In the genomic region with DNA sequence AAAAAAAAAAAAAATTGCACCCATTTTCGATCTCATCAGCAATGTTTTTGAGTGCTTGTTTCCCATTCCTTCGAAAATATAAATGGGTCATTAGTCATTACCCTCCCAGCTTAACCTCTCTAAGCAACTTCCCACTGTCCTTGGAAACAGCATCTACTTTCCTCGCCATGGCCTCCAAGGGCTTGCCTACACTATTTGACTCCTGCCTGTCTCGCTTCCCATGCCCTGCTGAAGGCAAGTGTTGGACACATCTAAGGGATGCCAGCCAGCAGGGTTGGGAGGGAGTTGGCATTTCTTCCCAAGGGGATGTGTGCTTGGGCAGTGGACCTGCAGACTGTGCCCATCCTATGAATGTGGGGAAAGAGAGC, we compare ENCODE assay signal across 1 cellular context.
TF ChIP-seq lines count a peak whose summit lies in the region.

No MANE protein-coding gene starts in this region.

TF ChIP-seq in GM12878, 131 proteins besides CTCF, POLR2A, EP300 and RAD21:
- TF ChIP-seq RFX5 (IDR thresholded peaks at IDR 0.05; ENCODE audit: low read depth, low read length) (no peak), BHLHE40 (IDR thresholded peaks at IDR 0.05; ENCODE audit: borderline replicate concordance in 1 of 2, low read depth in 2 of 2, low read length in 1 of 2) (no peak), FOXK2 (IDR thresholded peaks at IDR 0.05) (no peak), MEF2B (IDR thresholded peaks at IDR 0.05; ENCODE audit: partially characterized antibody, poor library complexity, severe bottlenecking) (no peak), ZNF217 (IDR thresholded peaks at IDR 0.05) (no peak), BMI1 (IDR thresholded peaks at IDR 0.05; ENCODE audit: borderline replicate concordance) (no peak)
- TF ChIP-seq, protein P1, sequence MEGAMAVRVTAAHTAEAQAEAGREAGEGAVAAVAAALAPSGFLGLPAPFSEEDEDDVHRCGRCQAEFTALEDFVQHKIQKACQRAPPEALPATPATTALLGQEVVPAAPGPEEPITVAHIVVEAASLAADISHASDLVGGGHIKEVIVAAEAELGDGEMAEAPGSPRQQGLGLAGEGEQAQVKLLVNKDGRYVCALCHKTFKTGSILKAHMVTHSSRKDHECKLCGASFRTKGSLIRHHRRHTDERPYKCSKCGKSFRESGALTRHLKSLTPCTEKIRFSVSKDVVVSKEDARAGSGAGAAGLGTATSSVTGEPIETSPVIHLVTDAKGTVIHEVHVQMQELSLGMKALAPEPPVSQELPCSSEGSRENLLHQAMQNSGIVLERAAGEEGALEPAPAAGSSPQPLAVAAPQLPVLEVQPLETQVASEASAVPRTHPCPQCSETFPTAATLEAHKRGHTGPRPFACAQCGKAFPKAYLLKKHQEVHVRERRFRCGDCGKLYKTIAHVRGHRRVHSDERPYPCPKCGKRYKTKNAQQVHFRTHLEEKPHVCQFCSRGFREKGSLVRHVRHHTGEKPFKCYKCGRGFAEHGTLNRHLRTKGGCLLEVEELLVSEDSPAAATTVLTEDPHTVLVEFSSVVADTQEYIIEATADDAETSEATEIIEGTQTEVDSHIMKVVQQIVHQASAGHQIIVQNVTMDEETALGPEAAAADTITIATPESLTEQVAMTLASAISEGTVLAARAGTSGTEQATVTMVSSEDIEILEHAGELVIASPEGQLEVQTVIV (IDR thresholded peaks at IDR 0.05; ENCODE audit: borderline replicate concordance, partially characterized antibody), result no peak
- TF ChIP-seq, protein P2, sequence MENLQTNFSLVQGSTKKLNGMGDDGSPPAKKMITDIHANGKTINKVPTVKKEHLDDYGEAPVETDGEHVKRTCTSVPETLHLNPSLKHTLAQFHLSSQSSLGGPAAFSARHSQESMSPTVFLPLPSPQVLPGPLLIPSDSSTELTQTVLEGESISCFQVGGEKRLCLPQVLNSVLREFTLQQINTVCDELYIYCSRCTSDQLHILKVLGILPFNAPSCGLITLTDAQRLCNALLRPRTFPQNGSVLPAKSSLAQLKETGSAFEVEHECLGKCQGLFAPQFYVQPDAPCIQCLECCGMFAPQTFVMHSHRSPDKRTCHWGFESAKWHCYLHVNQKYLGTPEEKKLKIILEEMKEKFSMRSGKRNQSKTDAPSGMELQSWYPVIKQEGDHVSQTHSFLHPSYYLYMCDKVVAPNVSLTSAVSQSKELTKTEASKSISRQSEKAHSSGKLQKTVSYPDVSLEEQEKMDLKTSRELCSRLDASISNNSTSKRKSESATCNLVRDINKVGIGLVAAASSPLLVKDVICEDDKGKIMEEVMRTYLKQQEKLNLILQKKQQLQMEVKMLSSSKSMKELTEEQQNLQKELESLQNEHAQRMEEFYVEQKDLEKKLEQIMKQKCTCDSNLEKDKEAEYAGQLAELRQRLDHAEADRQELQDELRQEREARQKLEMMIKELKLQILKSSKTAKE (IDR thresholded peaks at IDR 0.05; ENCODE audit: low read depth, poor library complexity, severe bottlenecking), result no peak
